In the genomic region with DNA sequence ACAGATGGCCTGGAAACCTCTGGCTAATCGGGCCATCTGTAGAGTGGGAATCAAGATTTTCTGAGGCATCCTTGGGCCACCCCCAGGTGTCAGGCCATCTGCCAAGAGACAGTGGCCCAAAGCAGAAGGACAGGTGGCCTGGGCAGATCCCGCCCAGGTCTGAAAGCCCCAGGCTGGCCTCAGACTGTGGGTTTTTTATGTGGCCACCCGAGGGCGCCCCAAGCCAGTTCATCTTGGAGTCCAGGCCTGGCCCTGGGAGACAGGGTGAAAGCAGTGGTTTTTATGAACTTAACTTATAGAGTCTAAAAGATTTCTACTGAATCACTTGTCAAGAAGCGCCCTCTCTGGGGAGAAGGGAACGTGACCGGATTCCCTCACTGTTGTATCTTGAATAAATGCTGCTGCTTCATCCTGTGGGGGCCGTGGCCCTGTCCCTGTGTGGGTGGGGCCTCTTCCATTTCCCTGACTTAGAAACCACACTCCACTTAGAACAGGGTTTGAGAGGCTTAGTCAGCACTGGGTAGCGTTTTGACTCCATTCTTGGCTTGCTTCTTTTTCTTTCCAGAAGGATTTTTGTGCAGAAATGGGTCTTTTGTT, we compare ENCODE assay signal across 12 cellular contexts. TPM values are rescaled to one million over a fixed set of nuclear protein-coding genes. Genes with fewer than 3 reads are reported as not detected.
DNase-seq lines count a peak whose midpoint lies in the region; ATAC-seq, FAIRE-seq and TF ChIP-seq lines count a peak whose summit lies in the region.
"Not testable (repeated sequence)": the region's sequence is repeated elsewhere in the genome, so short reads cannot be mapped to it uniquely, and the experiment has no call there.
"Had no signal": no experiment of that assay in that cellular context is flagged by ENCODE, and none has a peak within 500 bp of the region (broad histone marks: within the 10 kb centered on the region; RNA-seq: fewer than 3 reads in every experiment).

No MANE protein-coding gene starts in this region.

- DNase-seq in ELR (ENCODE audit: low read depth) (peak; percentile 18), M059J (ENCODE audit: low read depth) (peak; percentile 18), OCI-M1 (lab: John Stamatoyannopoulos, UW) (peak; percentile 89), fibroblast of the aortic adventitia (ENCODE audit: low read depth) (peak; percentile 16), nephron progenitor cell (peak; percentile 43)
- peak; percentile 79 for DNase-seq in activated CD4-positive, alpha-beta T cell treated with anti-CD3 and anti-CD28 coated beads, Interleukin-2, amount 10 ng/mL, durations not matched to agents 24 days and 14 days
- not testable (repeated sequence) for DNase-seq in GM12878 (ENCODE audit: low read depth, low spot score); type B pancreatic cell (ENCODE audit: extremely low spot score, unreplicated experiment)

- H3K27me3 ChIP-seq in GM12878 (replicated peaks in 1 of 2; ENCODE audit: control insufficient read depth in 2 of 2, insufficient read depth in 2 of 2, low read length in 1 of 2), result not testable (repeated sequence)

- not testable (repeated sequence) for H3K79me2 ChIP-seq in GM12878 (ENCODE audit: control insufficient read depth, insufficient read depth, low read length)

- CTCF ChIA-PET in GM12878 (lab: Yijun Ruan, JAX), result not testable (repeated sequence)

- not testable (repeated sequence) for H4K20me1 ChIP-seq in GM12878 (ENCODE audit: control insufficient read depth, insufficient read depth)

- not testable (repeated sequence) for H3K27ac ChIP-seq in GM12878 (ENCODE audit: control insufficient read depth, insufficient read depth)

- not testable (repeated sequence) for H3K36me3 ChIP-seq in GM12878 (ENCODE audit: control insufficient read depth in 2 of 2, insufficient read depth in 2 of 2, low read length in 1 of 2)

- H3K9me3 ChIP-seq in GM12878 (replicated peaks; ENCODE audit: control insufficient read depth, insufficient read depth, low read length), result not testable (repeated sequence)

- not testable (repeated sequence) for H3K4me1 ChIP-seq in GM12878 (ENCODE audit: control insufficient read depth, insufficient read depth, low read length)

- H3K36me3 Mint-ChIP-seq in activated CD4-positive, alpha-beta T cell treated with anti-CD3 and anti-CD28 coated beads, Interleukin-2, amount 10 ng/mL, durations not matched to agents 24 days and 14 days (ENCODE audit: low read depth); nephron progenitor cell (ENCODE audit: low read depth); type B pancreatic cell: not testable (repeated sequence)

- SMC1A ChIA-PET in GM12878 (lab: Charles Lee; ENCODE audit: uncharacterized antibody, unreplicated experiment), result not testable (repeated sequence)

- ATAC-seq in GM12878, result not testable (repeated sequence)

- not testable (repeated sequence) for FAIRE-seq in GM12878 (lab: Jason Lieb, UNC)

- not testable (repeated sequence) for BruUV-seq in GM12878 (replicated peaks; lab: Mats Ljungman, UMichigan)

- H3K9ac ChIP-seq in GM12878 (ENCODE audit: control insufficient read depth, insufficient read depth, low read length), result not testable (repeated sequence)

- H3K4me3 Mint-ChIP-seq in activated CD4-positive, alpha-beta T cell treated with anti-CD3 and anti-CD28 coated beads, Interleukin-2, amount 10 ng/mL, durations not matched to agents 24 days and 14 days; nephron progenitor cell; type B pancreatic cell: not testable (repeated sequence)

- POLR2A ChIA-PET in GM12878 (lab: Charles Lee), result not testable (repeated sequence)

- not testable (repeated sequence) for H3K27ac Mint-ChIP-seq in activated CD4-positive, alpha-beta T cell treated with anti-CD3 and anti-CD28 coated beads, Interleukin-2, amount 10 ng/mL, durations not matched to agents 24 days and 14 days; nephron progenitor cell; type B pancreatic cell

- TF ChIP-seq EP300 in GM12878 (IDR thresholded peaks at IDR 0.05; ENCODE audit: borderline replicate concordance in 1 of 2, control insufficient read depth in 1 of 2, low read depth in 2 of 2, low read length in 2 of 2), result not testable (repeated sequence)

- H3K4me1 Mint-ChIP-seq in activated CD4-positive, alpha-beta T cell treated with anti-CD3 and anti-CD28 coated beads, Interleukin-2, amount 10 ng/mL, durations not matched to agents 24 days and 14 days; nephron progenitor cell; type B pancreatic cell (ENCODE audit: unreplicated experiment): not testable (repeated sequence)

- H3K27me3 Mint-ChIP-seq in activated CD4-positive, alpha-beta T cell treated with anti-CD3 and anti-CD28 coated beads, Interleukin-2, amount 10 ng/mL, durations not matched to agents 24 days and 14 days; nephron progenitor cell (ENCODE audit: low read depth, poor library complexity); type B pancreatic cell: not testable (repeated sequence)

- TF ChIP-seq POLR2A in GM12878 (IDR thresholded peaks at IDR 0.05; ENCODE audit: low read depth, low read length), result not testable (repeated sequence)

- H3K4me3 ChIP-seq in GM12878; fibroblast of the aortic adventitia (ENCODE audit: low read depth, low read length): not testable (repeated sequence)

- in situ Hi-C loops in GM12878 (cut with MboI), result not testable (repeated sequence)

- H2AFZ ChIP-seq in GM12878 (ENCODE audit: control insufficient read depth, low read depth, low read length), result not testable (repeated sequence)

- intact Hi-C loops in activated CD4-positive, alpha-beta T cell treated with anti-CD3 and anti-CD28 coated beads, Interleukin-2, amount 10 ng/mL, durations not matched to agents 24 days and 14 days (cut with micrococcal nuclease); GM12878 (cut with micrococcal nuclease; ENCODE audit: unreplicated experiment): not testable (repeated sequence)

- TF ChIP-seq CTCF in GM12878 (IDR thresholded peaks at IDR 0.05 in 2 of 3, conservative IDR thresholded peaks at IDR 0.05 in 1 of 3; ENCODE audit: control insufficient read depth in 2 of 3, extremely low read depth in 1 of 3, insufficient read depth in 1 of 3, low read depth in 3 of 3, low read length in 3 of 3), result 0 out of 6 replicates have a peak, but pooled peaks of 2 of the 3 experiments have one; percentile 9 to 11
- peak; percentile 7 for TF ChIP-seq CTCF in fibroblast of the aortic adventitia (IDR thresholded peaks at IDR 0.05; ENCODE audit: insufficient read depth, low read length)
- TF ChIP-seq CTCF in nephron progenitor cell (IDR thresholded peaks at IDR 0.05), result not testable (repeated sequence)
- peak; percentile 47 for TF ChIP-seq CTCF in type B pancreatic cell (conservative IDR thresholded peaks at IDR 0.05)

- 0 out of 2 replicates have a peak, but pooled peaks have one; percentile 12 for TF ChIP-seq RAD21 in GM12878 (IDR thresholded peaks at IDR 0.05; ENCODE audit: insufficient read depth, low read depth, low read length)

- RAD21 ChIA-PET in GM12878 (lab: Charles Lee; ENCODE audit: unreplicated experiment), result not testable (repeated sequence)

- not testable (repeated sequence) for H3K4me2 ChIP-seq in GM12878 (ENCODE audit: control insufficient read depth, insufficient read depth)

- WGBS in GM12878 (ENCODE audit: insufficient coverage, insufficient replicate concordance, low lambda C conversion rate, missing lambda C conversion rate), result 0% methylated on average over 3 of the region's 9 CpGs

- not testable (repeated sequence) for H3K9me3 Mint-ChIP-seq in activated CD4-positive, alpha-beta T cell treated with anti-CD3 and anti-CD28 coated beads, Interleukin-2, amount 10 ng/mL, durations not matched to agents 24 days and 14 days; nephron progenitor cell; type B pancreatic cell

RNA-seq across cellular contexts. Expression of gene GGTLC2, which starts 8.1 kb away (rescaled TPM):
- not detected in 2 replicates for total RNA-seq in M059J (2014; rRNA removed; shearing (Covaris generic))
- not detected in 2 replicates for total RNA-seq in activated CD4-positive, alpha-beta T cell treated with anti-CD3 and anti-CD28 coated beads, Interleukin-2, amount 10 ng/mL, durations not matched to agents 24 days and 14 days
- not detected in 2 replicates for total RNA-seq in GM12878 (2013; cell fraction: nucleolus; rRNA removed)
- total RNA-seq in GM12878 (2014; rRNA removed) (not detected in 2 replicates), GM12878 (2014; rRNA removed; fragmentation: Illumina TruSeq; extraction: Trizol) (not detected in 2 replicates), GM12878 (2021) (not detected in 2 replicates), fibroblast of the aortic adventitia (ENCODE audit: low replicate concordance) (not detected in 2 replicates), type B pancreatic cell (ENCODE audit: low replicate concordance) (not detected in 2 replicates)
- polyA plus RNA-seq in GM12878 (2011; ENCODE audit: low read depth), result not detected
- polyA plus RNA-seq in GM12878 (2011; rRNA removed) (not detected in 2 replicates), GM12878 (2014; fragmentation: Illumina TruSeq; extraction: Trizol) (not detected in 2 replicates), GM12878 (2014; fragmentation: Nextera tagmentation; extraction: Ambion mirVana) (not detected), GM12878 (2014; rRNA removed) (not detected in 2 replicates), GM12878 (2016; fragmentation: Nextera tagmentation; extraction: Ambion mirVana) (not detected)
- not detected in 2 replicates for polyA plus RNA-seq in GM12878 (2011; cell fraction: cytosol; rRNA removed)
- not detected in 2 replicates for polyA plus RNA-seq in GM12878 (2011; cell fraction: nucleus; rRNA removed)
- polyA plus RNA-seq in GM12878 (2012), result not detected in 2 replicates
- polyA minus RNA-seq in GM12878 (2011; rRNA and poly(A)+ RNA removed), result not detected in 2 replicates
- not detected in 2 replicates for polyA minus RNA-seq in GM12878 (2011; cell fraction: cytosol; rRNA and poly(A)+ RNA removed)
- polyA minus RNA-seq in GM12878 (2011; cell fraction: nucleus; rRNA and poly(A)+ RNA removed), result not detected in 2 replicates
- total RNA-seq: CD4-positive, CD25-positive, alpha-beta regulatory T cell; glomerular endothelial cell; LHCN-M2; tibial nerve had no signal
